34 cellular contexts compared by ENCODE assay signal in genomic region chr10:32511599-32511998, GRCh38.
"Had no signal": no experiment of that assay in that cellular context is flagged by ENCODE, and none has a peak within 500 bp of the region (broad histone marks: within the 10 kb centered on the region; RNA-seq: fewer than 3 reads in every experiment).

No MANE protein-coding gene starts in this region.

- H3K27ac ChIP-seq: KMS-11 had no signal

- H3K9me3 ChIP-seq: MG63 had no signal

- DNase-seq: Karpas-422, Kasumi-1, MG63, MM.1S, MV-4-11, NCI-H1048, NCI-H1092, NCI-H1092 treated with DMSO at 0.1 percent for 48 hours, NCI-H1105, NCI-H1105 treated with DMSO at 0.1 percent for 48 hours, NCI-H1417, NCI-H1417 treated with DMSO at 0.1 percent for 48 hours, NCI-H1436, NCI-H1436 treated with DMSO at 0.1 percent for 48 hours, NCI-H146, NCI-H1694, NCI-H1694 treated with DMSO at 0.1 percent for 48 hours, NCI-H187, NCI-H187 treated with DMSO at 0.1 percent for 48 hours, NCI-H1930, NCI-H2029, NCI-H2029 treated with DMSO at 0.1 percent for 48 hours, NCI-H2081, NCI-H2081 treated with DMSO at 0.1 percent for 48 hours, NCI-H2107, NCI-H2171, NCI-H2171 treated with DMSO at 0.1 percent for 48 hours, NCI-H2227 treated with DMSO at 0.1 percent for 48 hours, NCI-H226, NCI-H345, NCI-H446, NCI-H446 treated with DMSO at 0.1 percent for 48 hours, NCI-H510A had no signal

- H3K27me3 ChIP-seq: MG63 had no signal

- H3K36me3 ChIP-seq: MG63 had no signal

- H3K4me3 ChIP-seq: MG63 had no signal
